In genomic region chr6:2224847-2225382, GRCh38 we compare ENCODE assay signal across 15 cellular contexts. TPM values are rescaled to one million over a fixed set of nuclear protein-coding genes. Genes with fewer than 3 reads are reported as not detected.
DNase-seq lines count a peak whose midpoint lies in the region; ATAC-seq and TF ChIP-seq lines count a peak whose summit lies in the region.
"Had no signal": no experiment of that assay in that cellular context is flagged by ENCODE, and none has a peak within 500 bp of the region (broad histone marks: within the 10 kb centered on the region; RNA-seq: fewer than 3 reads in every experiment).

No MANE protein-coding gene starts in this region.

- DNase-seq in Caco-2, result no peak
- DNase-seq in transverse colon, result no peak
- DNase-seq in GM10248 (ENCODE audit: extremely low spot score), result no peak
- DNase-seq in OCI-M1 (lab: John Stamatoyannopoulos, UW), result no peak
- no peak for DNase-seq in sciatic nerve (ENCODE audit: low spot score)
- DNase-seq: ACHN; CD4-positive, alpha-beta memory T cell; Kasumi-1; NCI-H1694; NCI-H446; SHP77 treated with DMSO at 0.1 percent for 48 hours had no signal

- no peak for TF ChIP-seq EP300 in transverse colon (IDR thresholded peaks at IDR 0.05; ENCODE audit: low read depth)

- H3K27ac Mint-ChIP-seq in Caco-2 (ENCODE audit: unreplicated experiment), result peak overlapping the region; percentile 75
- H3K27ac Mint-ChIP-seq: CD4-positive, alpha-beta memory T cell had no signal

- H3K4me1 ChIP-seq in Caco-2 (peaks cover 34% of the 10 kb centered on the region), mucosa of rectum (ENCODE audit: control insufficient read depth in 2 of 2, insufficient read depth in 2 of 2, low read length in 2 of 2) (peaks cover 5 to 23% of the 10 kb centered on the region in 2 donors), transverse colon (peaks cover 0 to 27% (median 20%) of the 10 kb centered on the region in 4 donors)

- intact Hi-C loops in Caco-2 (cut with micrococcal nuclease; ENCODE audit: unreplicated experiment) (no loop called here), transverse colon (cut with DNase I; ENCODE audit: low total_unique reads) (no loop called here), sciatic nerve (cut with DNase I) (no loop called here)

- H3K36me3 ChIP-seq in Caco-2 (ENCODE audit: control insufficient read depth, insufficient read depth, low read length) (no peaks in the 10 kb centered on the region), mucosa of rectum (ENCODE audit: control insufficient read depth in 2 of 2, insufficient read depth in 2 of 2, low read length in 2 of 2) (no peaks in the 10 kb centered on the region), transverse colon (no peaks in the 10 kb centered on the region)
- H3K36me3 ChIP-seq: BLaER1 had no signal

- POLR2A ChIA-PET in Caco-2 (lab: Charles Lee) (no interaction called here), GM10248 (lab: Yijun Ruan, JAX) (no interaction called here)

- no peak for ATAC-seq in sciatic nerve

- peak overlapping the region; percentile 66 for H3K27ac ChIP-seq in VCaP
- peak overlapping the region; percentile 65 to 69 for H3K27ac ChIP-seq in mucosa of rectum (ENCODE audit: low read depth in 2 of 2, low read length in 2 of 2)
- peak overlapping the region; percentile 65 to 76 (median 68) for H3K27ac ChIP-seq in transverse colon
- H3K27ac ChIP-seq: BLaER1, SK-N-MC had no signal

- TF ChIP-seq CTCF in Caco-2 (IDR thresholded peaks at IDR 0.05; ENCODE audit: insufficient read depth in 1 of 2, low read depth in 1 of 2, low read length in 1 of 2, severe bottlenecking in 1 of 2, unreplicated experiment in 1 of 2), result no peak
- no peak for TF ChIP-seq CTCF in VCaP (conservative IDR thresholded peaks at IDR 0.05)
- TF ChIP-seq CTCF in transverse colon (IDR thresholded peaks at IDR 0.05), result no peak
- no peak for TF ChIP-seq CTCF in GM10248 (IDR thresholded peaks at IDR 0.05; ENCODE audit: control extremely low read depth, extremely low read depth, low read depth, missing control alignments)

- H3K9me3 Mint-ChIP-seq in Caco-2 (ENCODE audit: unreplicated experiment), result no peaks in the 10 kb centered on the region
- H3K9me3 Mint-ChIP-seq: CD4-positive, alpha-beta memory T cell had no signal

- no peak overlapping the region for H3K9ac ChIP-seq in mucosa of rectum (ENCODE audit: low read depth in 1 of 2, low read length in 2 of 2)
- H3K9ac ChIP-seq: BLaER1 had no signal

- H3K4me3 Mint-ChIP-seq in Caco-2 (ENCODE audit: unreplicated experiment), result no peak overlapping the region
- H3K4me3 Mint-ChIP-seq: CD4-positive, alpha-beta memory T cell had no signal

- CTCF ChIA-PET in Caco-2 (lab: Charles Lee) (interaction anchor here (1.2 to 1.3 kb wide), 2 partner anchors 16 to 410 kb away, joined by 4 to 8 read pairs; no protein-coding TSS in a partner anchor), GM10248 (lab: Yijun Ruan, JAX) (interaction anchor here (0.9 to 2.3 kb wide), 3 partner anchors 13 to 17 kb away, joined by 3 to 6 read pairs (median 5); no protein-coding TSS in a partner anchor)

- H3K9me3 ChIP-seq in Caco-2, result no peaks in the 10 kb centered on the region
- H3K9me3 ChIP-seq in mucosa of rectum (ENCODE audit: control insufficient read depth in 2 of 2, low read length in 2 of 2), result no peaks in the 10 kb centered on the region
- H3K9me3 ChIP-seq in transverse colon, result no peaks in the 10 kb centered on the region

- no peak overlapping the region for H3K4me3 ChIP-seq in Caco-2 (ENCODE audit: low read depth, low read length)
- peak overlapping the region in 1 of 2 donors; percentile 15 for H3K4me3 ChIP-seq in mucosa of rectum (ENCODE audit: low read length in 2 of 2)
- H3K4me3 ChIP-seq in transverse colon, result no peak overlapping the region
- H3K4me3 ChIP-seq: BLaER1, SK-N-MC had no signal

- no TSS peak for BruUV-seq in Caco-2 (replicated peaks; lab: Mats Ljungman, UMichigan)

- no peak for TF ChIP-seq POLR2A in transverse colon (IDR thresholded peaks at IDR 0.05)

- H3K4me1 Mint-ChIP-seq in Caco-2 (ENCODE audit: low read depth, unreplicated experiment), result peaks cover 31% of the 10 kb centered on the region

- in situ Hi-C loops in transverse colon (cut with MboI; ENCODE audit: low pct_ligation_motif_present in 1 of 4, low pct_unique_long_range_greater_than_20kb in 1 of 4, low sequenced_read_pairs in 3 of 4), result loop anchor here in 1 of 4 donors (25.0 kb wide), 1 partner anchor 112 kb away; no protein-coding TSS in a partner anchor

- WGBS in transverse colon (ENCODE audit: low coverage in 1 of 2), 2 donors, result 84 to 90% methylated on average over 5 to 11 of the region's 11 CpGs

- H3K36me3 Mint-ChIP-seq in Caco-2 (ENCODE audit: insufficient read depth, unreplicated experiment), result no peaks in the 10 kb centered on the region
- H3K36me3 Mint-ChIP-seq: CD4-positive, alpha-beta memory T cell had no signal

- H3K27me3 Mint-ChIP-seq in Caco-2 (ENCODE audit: insufficient read depth, unreplicated experiment), result no peaks in the 10 kb centered on the region
- H3K27me3 Mint-ChIP-seq: CD4-positive, alpha-beta memory T cell had no signal

- H3K27me3 ChIP-seq in Caco-2 (replicated peaks; ENCODE audit: control insufficient read depth, insufficient read depth, low read length) (no peaks in the 10 kb centered on the region), mucosa of rectum (ENCODE audit: control insufficient read depth in 2 of 2, insufficient read depth in 2 of 2, low read length in 2 of 2) (no peaks in the 10 kb centered on the region), transverse colon (no peaks in the 10 kb centered on the region)
- H3K27me3 ChIP-seq: BLaER1 had no signal

RNA-seq across cellular contexts. Expression of gene GMDS, which starts 20.5 kb away (rescaled TPM):
- 25.5 and 31.1 TPM in 2 replicates for total RNA-seq in Caco-2 (2022)
- total RNA-seq in transverse colon, result 100 to 1,000 TPM in 2 of 4 donors, 10 to 100 TPM in 2; 66.2 to 546 (median 102) TPM
- total RNA-seq in sciatic nerve, result 31.4 TPM
